In the genomic region with DNA sequence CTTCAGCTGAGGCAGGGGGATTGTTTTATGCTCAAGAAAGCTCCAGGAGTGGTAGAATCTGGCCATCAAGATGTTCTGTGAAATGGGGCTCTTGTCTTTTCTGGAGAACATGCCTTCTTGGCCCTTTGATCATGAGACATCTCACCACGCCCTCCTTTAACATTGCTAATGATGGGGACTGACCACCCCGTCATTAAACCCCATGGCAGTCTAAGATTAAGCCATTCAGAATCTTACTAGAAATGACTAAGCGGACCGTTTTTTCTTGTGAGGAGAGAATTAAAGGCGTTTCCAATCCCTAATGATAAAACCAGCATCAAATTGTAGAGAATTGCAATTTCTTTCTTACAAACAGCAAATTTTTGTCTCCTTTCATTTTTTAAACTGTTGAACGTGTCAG, we compare ENCODE assay signal across 13 cellular contexts.
A peak's percentile ranks its signal among the peaks of the same experiment; 100 is the strongest.
DNase-seq lines count a peak whose midpoint lies in the region; ATAC-seq, FAIRE-seq and TF ChIP-seq lines count a peak whose summit lies in the region.
"Had no signal": no experiment of that assay in that cellular context is flagged by ENCODE, and none has a peak within 500 bp of the region (broad histone marks: within the 10 kb centered on the region; RNA-seq: fewer than 3 reads in every experiment).

No MANE protein-coding gene starts in this region.

- DNase-seq in right lobe of liver: no peak
- DNase-seq in HepG2 (ENCODE audit: low spot score): no peak
- no peak for DNase-seq in fibroblast of lung (ENCODE audit: low read depth in 2 of 2)
- DNase-seq in prostate gland (ENCODE audit: low spot score): no peak
- DNase-seq in germinal center (ENCODE audit: low spot score): no peak
- no peak for DNase-seq in kidney tubule cell (ENCODE audit: low spot score)
- no peak for DNase-seq in KG1 (lab: John Stamatoyannopoulos, UW)
- DNase-seq in NCI-H1105 treated with DMSO at 0.1 percent for 48 hours (lab: John Stamatoyannopoulos, UW): no peak
- DNase-seq: DND-41; Karpas-422; NCI-H2107; stimulated activated CD4-positive, alpha-beta T cell treated with anti-CD3 and anti-CD28 coated beads, Interleukin-4, amount 100 ng/mL, for 1 hour had no signal

- H3K27me3 ChIP-seq in right lobe of liver: no peaks in the 10 kb centered on the region
- peaks cover 2 to 51% of the 10 kb centered on the region in 2 experiments; a peak in 4 of 5 replicates for H3K27me3 ChIP-seq in HepG2 (ENCODE audit: control insufficient read depth in 1 of 2, insufficient read depth in 2 of 2, low read length in 2 of 2)
- no peaks in the 10 kb centered on the region for H3K27me3 ChIP-seq in fibroblast of lung (ENCODE audit: control insufficient read depth, insufficient read depth, low read length)
- no peaks in the 10 kb centered on the region for H3K27me3 ChIP-seq in prostate gland (replicated peaks; ENCODE audit: insufficient read depth)

- H3K4me3 ChIP-seq in right lobe of liver: no peak overlapping the region
- no peak overlapping the region for H3K4me3 ChIP-seq in HepG2 (replicated peaks in 1 of 3; ENCODE audit: insufficient read depth in 1 of 3, low read depth in 2 of 3, low read length in 3 of 3)
- H3K4me3 ChIP-seq in fibroblast of lung (replicated peaks in 1 of 4; ENCODE audit: control extremely low read depth in 1 of 4, insufficient read depth in 1 of 4, low read depth in 3 of 4, low read length in 4 of 4): peak overlapping the region in 1 of 4 experiments; percentile 4
- H3K4me3 ChIP-seq in prostate gland: no peak overlapping the region

- FAIRE-seq in HepG2 (lab: Jason Lieb, UNC): no peak

- H3K36me3 ChIP-seq in right lobe of liver (no peaks in the 10 kb centered on the region), HepG2 (replicated peaks in 1 of 2; ENCODE audit: control insufficient read depth in 1 of 2, insufficient read depth in 2 of 2, low read length in 2 of 2) (no peaks in the 10 kb centered on the region), fibroblast of lung (ENCODE audit: control insufficient read depth, insufficient read depth, low read length) (no peaks in the 10 kb centered on the region), prostate gland (no peaks in the 10 kb centered on the region)

- H3K27ac ChIP-seq in right lobe of liver (peak overlapping the region; percentile 14 to 33 (median 23)), HepG2 (ENCODE audit: extremely low read length, insufficient read depth, low read length) (no peak overlapping the region), fibroblast of lung (ENCODE audit: insufficient read depth, low read length) (peak overlapping the region; percentile 93), prostate gland (peak overlapping the region; percentile 80 to 81)

- TF ChIP-seq POLR2A in right lobe of liver (IDR thresholded peaks at IDR 0.05) (no peak), HepG2 (IDR thresholded peaks at IDR 0.05; ENCODE audit: insufficient read depth in 1 of 2, low read depth in 2 of 2, low read length in 2 of 2) (no peak), prostate gland (IDR thresholded peaks at IDR 0.05) (no peak)

- H3K4me1 ChIP-seq in right lobe of liver: no peaks in the 10 kb centered on the region
- H3K4me1 ChIP-seq in HepG2 (ENCODE audit: insufficient read depth, low read length): no peaks in the 10 kb centered on the region
- peaks cover 43% of the 10 kb centered on the region for H3K4me1 ChIP-seq in fibroblast of lung (ENCODE audit: control insufficient read depth, extremely low read depth, insufficient read depth, low read length)
- no peaks in the 10 kb centered on the region for H3K4me1 ChIP-seq in prostate gland (replicated peaks)

- ATAC-seq in right lobe of liver: no peak
- ATAC-seq in HepG2: no peak
- ATAC-seq: activated naive CD4-positive, alpha-beta T cell treated with anti-CD3 and anti-CD28 coated beads, Interleukin-2, amount 50 U/mL, for 72 hours had no signal

- H2AFZ ChIP-seq in HepG2 (ENCODE audit: low read length) (no peak overlapping the region), fibroblast of lung (ENCODE audit: low read length) (no peak overlapping the region)

- TF ChIP-seq EP300 in HepG2 (IDR thresholded peaks at IDR 0.05; ENCODE audit: low read depth in 2 of 2, low read length in 2 of 2): no peak
- TF ChIP-seq EP300 in HepG2 (CRISPR knock-in tag; IDR thresholded peaks at IDR 0.05; ENCODE audit: borderline replicate concordance): no peak

- H3K9ac ChIP-seq in HepG2 (ENCODE audit: insufficient read depth, low read depth, low read length): no peak overlapping the region
- peak overlapping the region; percentile 44 for H3K9ac ChIP-seq in fibroblast of lung (ENCODE audit: insufficient read depth, low read length)

- TF ChIP-seq CTCF in right lobe of liver (IDR thresholded peaks at IDR 0.05): no peak
- TF ChIP-seq CTCF in HepG2 (CRISPR knock-in tag; IDR thresholded peaks at IDR 0.05): no peak
- TF ChIP-seq CTCF in fibroblast of lung (conservative IDR thresholded peaks at IDR 0.05 in 1 of 2, IDR thresholded peaks at IDR 0.05 in 1 of 2; ENCODE audit: low read depth in 1 of 2, low read length in 2 of 2): no peak
- no peak for TF ChIP-seq CTCF in prostate gland (IDR thresholded peaks at IDR 0.05)

- intact Hi-C loops in right lobe of liver (cut with DNase I): no loop called here
- intact Hi-C loops in HepG2 (cut with micrococcal nuclease; ENCODE audit: unreplicated experiment): no loop called here
- intact Hi-C loops in prostate gland (cut with DNase I): loop anchor here (2.0 to 5.0 kb wide), 2 partner anchors 56 to 89 kb away; a partner anchor contains a TSS

- H3K4me2 ChIP-seq in HepG2 (ENCODE audit: low read depth, low read length): no peak overlapping the region
- peak overlapping the region; percentile 51 for H3K4me2 ChIP-seq in fibroblast of lung (ENCODE audit: extremely low read depth, insufficient read depth, low read length)

- no peaks in the 10 kb centered on the region for H3K9me3 ChIP-seq in right lobe of liver
- no peaks in the 10 kb centered on the region for H3K9me3 ChIP-seq in HepG2 (ENCODE audit: low read length)
- H3K9me3 ChIP-seq in fibroblast of lung (ENCODE audit: control insufficient read depth, insufficient read depth, low read depth, low read length): no peaks in the 10 kb centered on the region
- H3K9me3 ChIP-seq in prostate gland: no peaks in the 10 kb centered on the region

- CTCF ChIA-PET in HepG2 (lab: Yijun Ruan, JAX; ENCODE audit: low intra/inter-chr PET ratio, low total read pairs): no interaction called here

- H4K20me1 ChIP-seq in HepG2 (ENCODE audit: insufficient read depth, low read length) (no peaks in the 10 kb centered on the region), fibroblast of lung (ENCODE audit: control insufficient read depth, extremely low read depth, insufficient read depth, low read length) (no peaks in the 10 kb centered on the region)

- in situ Hi-C loops in HepG2 (cut with HindIII; ENCODE audit: extremely low pct_ligation_motif_present, low pct_unique_long_range_greater_than_20kb): no loop called here

- whole genome bisulfite sequencing in right lobe of liver (ENCODE audit: insufficient coverage, low coverage, low lambda C conversion rate, missing lambda C conversion rate): 65% methylated on average over 6 of the region's 6 CpGs
- 22% methylated on average over 6 of the region's 6 CpGs for WGBS in HepG2 (ENCODE audit: low lambda C conversion rate)
- 64% methylated on average over 6 of the region's 6 CpGs for WGBS in prostate gland

- no peak for TF ChIP-seq RAD21 in HepG2 (CRISPR knock-in tag; IDR thresholded peaks at IDR 0.05)

- no TSS peak for BruUV-seq in HepG2 (replicated peaks; lab: Mats Ljungman, UMichigan)

- POLR2A ChIA-PET in HepG2 (lab: Yijun Ruan, JAX): no interaction called here

- no peaks in the 10 kb centered on the region for H3K79me2 ChIP-seq in HepG2 (ENCODE audit: insufficient read depth, low read length)
- peaks cover 5% of the 10 kb centered on the region for H3K79me2 ChIP-seq in fibroblast of lung (ENCODE audit: control insufficient read depth, insufficient read depth, low read length)

TF ChIP-seq in HepG2, 621 proteins besides CTCF, POLR2A, EP300 and RAD21:
- TF ChIP-seq NRL (CRISPR knock-in tag; IDR thresholded peaks at IDR 0.05; ENCODE audit: borderline replicate concordance): no peak
- TF ChIP-seq NFYC (CRISPR knock-in tag; IDR thresholded peaks at IDR 0.05): no peak
- no peak for TF ChIP-seq ZNF138 (CRISPR knock-in tag; IDR thresholded peaks at IDR 0.05; ENCODE audit: low read depth)
